Comparison of ENCODE assay signal across 19 cellular contexts in the genomic region with DNA sequence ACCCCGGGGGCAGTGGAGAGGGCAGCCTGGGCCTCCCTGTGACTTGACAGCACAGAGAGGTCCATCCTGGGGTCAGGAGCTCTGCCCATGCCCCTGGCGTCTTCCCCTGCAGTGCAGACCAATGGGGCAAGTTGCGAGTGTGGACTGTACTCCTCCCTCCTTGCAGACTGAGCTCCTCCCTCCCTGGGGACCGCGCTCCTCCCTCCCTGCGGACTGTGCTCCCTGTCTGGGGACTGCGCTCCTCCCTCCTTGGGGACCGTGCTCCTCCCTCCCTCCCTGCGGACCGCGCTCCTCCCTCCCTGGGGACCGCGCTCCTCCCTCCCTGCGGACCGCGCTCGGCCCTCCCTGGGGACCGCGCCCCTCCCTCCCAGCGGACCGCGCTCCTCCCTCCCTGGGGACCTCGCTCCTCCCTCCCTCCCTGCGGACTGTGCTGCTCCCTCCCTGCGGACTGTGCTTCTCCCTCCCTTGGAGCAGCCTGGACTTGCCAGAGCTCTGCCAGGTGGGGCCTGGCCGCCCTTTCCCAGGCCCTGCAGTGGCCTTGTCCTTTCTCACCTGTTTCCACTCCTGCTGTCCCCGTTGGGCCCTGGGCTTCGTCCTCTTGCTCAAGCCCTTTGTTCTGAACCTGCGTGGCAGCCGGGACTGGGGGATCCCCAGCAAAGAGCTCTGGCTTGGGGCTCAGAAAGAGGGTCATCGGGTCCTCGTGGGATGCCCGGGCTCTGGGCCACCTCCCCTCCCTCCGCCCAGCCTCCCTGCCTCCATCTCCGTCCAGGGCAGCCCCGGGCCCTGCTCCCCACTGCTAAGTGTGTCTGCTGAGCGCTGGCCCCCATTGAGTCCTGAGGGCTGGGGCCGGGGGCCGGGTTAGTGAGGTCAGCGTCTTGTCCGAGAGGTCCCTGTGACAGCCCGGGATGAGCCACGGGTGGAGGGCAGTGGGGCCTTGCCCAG. TPM values are rescaled to one million over a fixed set of nuclear protein-coding genes. Genes with fewer than 3 reads are reported as not detected.
DNase-seq lines count a peak whose midpoint lies in the region; ATAC-seq and TF ChIP-seq lines count a peak whose summit lies in the region.
"Had no signal": no experiment of that assay in that cellular context is flagged by ENCODE, and none has a peak within 500 bp of the region (broad histone marks: within the 10 kb centered on the region; RNA-seq: fewer than 3 reads in every experiment).

No MANE protein-coding gene starts in this region.

- intact Hi-C loops in sciatic nerve (cut with DNase I) = loop anchor here (10.0 kb wide), 1 partner anchor 110 kb away; a partner anchor contains a TSS

- H3K4me3 Mint-ChIP-seq in activated naive CD4-positive, alpha-beta T cell treated with anti-CD3 and anti-CD28 coated beads, Interleukin-2, amount 50 U/mL, for 24 hours = no peak overlapping the region
- H3K4me3 Mint-ChIP-seq in activated T-helper 17 cell treated with anti-CD3 and anti-CD28 coated beads, Interleukin-2, amount 50 U/mL, for 72 hours = no peak overlapping the region
- H3K4me3 Mint-ChIP-seq: activated T-cell treated with anti-CD3 and anti-CD28 coated beads, Interleukin-2, amount 50 U/mL, for 72 hours; memory B cell; T-helper 2 cell treated with Interferon-gamma antibody and Interleukin-4, amounts not matched to agents 5 μg/mL and 100 μg/mL, for 36 hours had no signal

- WGBS in gastroesophageal sphincter (ENCODE audit: low coverage in 1 of 2), 2 donors = 57% methylated on average over 14 of the region's 43 CpGs; no CpG with 5 or more reads in 1 of the 2 donors

- no peak for DNase-seq in activated naive CD4-positive, alpha-beta T cell treated with anti-CD3 and anti-CD28 coated beads, Interleukin-2, amount 50 U/mL, for 72 hours (ENCODE audit: low spot score in 2 of 2)
- DNase-seq in RWPE2 (ENCODE audit: low spot score) (no peak), sciatic nerve (ENCODE audit: low spot score) (no peak), NCI-H1436 treated with DMSO at 0.1 percent for 48 hours (lab: John Stamatoyannopoulos, UW) (no peak)
- no peak for DNase-seq in activated CD4-positive, alpha-beta T cell treated with anti-CD3 and anti-CD28 coated beads for 1 hour
- DNase-seq: ACHN; activated CD4-positive, alpha-beta T cell treated with anti-CD3 and anti-CD28 coated beads, Interleukin-2, amount 50 U/mL, for 1 hour; activated T-cell treated with anti-CD3 and anti-CD28 coated beads, Interleukin-2, amount 50 U/mL, for 72 hours; Calu3; NCI-H1436; NCI-H69; stimulated activated naive CD4-positive, alpha-beta T cell had no signal

- H3K4me1 Mint-ChIP-seq in activated naive CD4-positive, alpha-beta T cell treated with anti-CD3 and anti-CD28 coated beads, Interleukin-2, amount 50 U/mL, for 24 hours = peaks cover 5% of the 10 kb centered on the region
- H3K4me1 Mint-ChIP-seq in activated T-helper 17 cell treated with anti-CD3 and anti-CD28 coated beads, Interleukin-2, amount 50 U/mL, for 72 hours = no peaks in the 10 kb centered on the region

- H3K9me3 Mint-ChIP-seq in activated naive CD4-positive, alpha-beta T cell treated with anti-CD3 and anti-CD28 coated beads, Interleukin-2, amount 50 U/mL, for 24 hours = no peaks in the 10 kb centered on the region
- H3K9me3 Mint-ChIP-seq in activated naive CD4-positive, alpha-beta T cell treated with anti-CD3 and anti-CD28 coated beads, Interleukin-2, amount 50 U/mL, for 72 hours = no peaks in the 10 kb centered on the region
- no peaks in the 10 kb centered on the region for H3K9me3 Mint-ChIP-seq in activated T-helper 17 cell treated with anti-CD3 and anti-CD28 coated beads, Interleukin-2, amount 50 U/mL, for 72 hours
- H3K9me3 Mint-ChIP-seq: activated T-cell treated with anti-CD3 and anti-CD28 coated beads, Interleukin-2, amount 50 U/mL, for 72 hours; memory B cell; T-helper 2 cell treated with Interferon-gamma antibody and Interleukin-4, amounts not matched to agents 5 μg/mL and 100 μg/mL, for 36 hours had no signal

- no peaks in the 10 kb centered on the region for H3K27me3 ChIP-seq in RWPE2 (ENCODE audit: insufficient read depth, poor library complexity, severe bottlenecking)
- no peaks in the 10 kb centered on the region for H3K27me3 ChIP-seq in gastroesophageal sphincter
- H3K27me3 ChIP-seq: ascending aorta had no signal

- H3K27ac ChIP-seq in RWPE2 (ENCODE audit: poor library complexity, severe bottlenecking) (no peak overlapping the region), gastroesophageal sphincter (no peak overlapping the region)
- H3K27ac ChIP-seq: ascending aorta, KMS-11 had no signal

- no peak overlapping the region for H3K4me3 ChIP-seq in RWPE2 (ENCODE audit: severe bottlenecking)
- H3K4me3 ChIP-seq in gastroesophageal sphincter = no peak overlapping the region
- H3K4me3 ChIP-seq: ascending aorta had no signal

- ATAC-seq in activated naive CD4-positive, alpha-beta T cell treated with anti-CD3 and anti-CD28 coated beads, Interleukin-2, amount 50 U/mL, for 72 hours = no peak
- peak; percentile 79 for ATAC-seq in RWPE2 (ENCODE audit: low read depth)
- peak; percentile 11 for ATAC-seq in gastroesophageal sphincter
- peak; percentile 3 for ATAC-seq in sciatic nerve
- no peak for ATAC-seq in activated T-helper 17 cell treated with anti-CD3 and anti-CD28 coated beads, Interleukin-2, amount 50 U/mL, for 72 hours (replicated peaks)
- ATAC-seq: activated T-cell treated with anti-CD3 and anti-CD28 coated beads, Interleukin-2, amount 50 U/mL, for 72 hours had no signal

- TF ChIP-seq POLR2A in gastroesophageal sphincter (IDR thresholded peaks at IDR 0.05) = no peak

- peaks cover 4% of the 10 kb centered on the region for H3K4me1 ChIP-seq in RWPE2 (ENCODE audit: insufficient read depth, poor library complexity, severe bottlenecking)
- H3K4me1 ChIP-seq in gastroesophageal sphincter = peaks cover 0 to 30% (median 9%) of the 10 kb centered on the region in 3 donors

- peak overlapping the region; percentile 35 for H3K27ac Mint-ChIP-seq in activated naive CD4-positive, alpha-beta T cell treated with anti-CD3 and anti-CD28 coated beads, Interleukin-2, amount 50 U/mL, for 24 hours
- no peak overlapping the region for H3K27ac Mint-ChIP-seq in activated naive CD4-positive, alpha-beta T cell treated with anti-CD3 and anti-CD28 coated beads, Interleukin-2, amount 50 U/mL, for 72 hours
- no peak overlapping the region for H3K27ac Mint-ChIP-seq in activated T-helper 17 cell treated with anti-CD3 and anti-CD28 coated beads, Interleukin-2, amount 50 U/mL, for 72 hours
- H3K27ac Mint-ChIP-seq: activated T-cell treated with anti-CD3 and anti-CD28 coated beads, Interleukin-2, amount 50 U/mL, for 72 hours; memory B cell; T-helper 2 cell treated with Interferon-gamma antibody and Interleukin-4, amounts not matched to agents 5 μg/mL and 100 μg/mL, for 36 hours had no signal

- no peak for TF ChIP-seq EP300 in gastroesophageal sphincter (IDR thresholded peaks at IDR 0.05)

- H3K27me3 Mint-ChIP-seq in activated naive CD4-positive, alpha-beta T cell treated with anti-CD3 and anti-CD28 coated beads, Interleukin-2, amount 50 U/mL, for 24 hours = no peaks in the 10 kb centered on the region
- H3K27me3 Mint-ChIP-seq in activated T-helper 17 cell treated with anti-CD3 and anti-CD28 coated beads, Interleukin-2, amount 50 U/mL, for 72 hours = no peaks in the 10 kb centered on the region
- H3K27me3 Mint-ChIP-seq: memory B cell had no signal

- H3K9me3 ChIP-seq in RWPE2 (ENCODE audit: severe bottlenecking) (no peaks in the 10 kb centered on the region), gastroesophageal sphincter (no peaks in the 10 kb centered on the region)
- H3K9me3 ChIP-seq: ascending aorta had no signal

- H3K36me3 Mint-ChIP-seq in activated naive CD4-positive, alpha-beta T cell treated with anti-CD3 and anti-CD28 coated beads, Interleukin-2, amount 50 U/mL, for 24 hours = peaks cover 1% of the 10 kb centered on the region
- H3K36me3 Mint-ChIP-seq in activated naive CD4-positive, alpha-beta T cell treated with anti-CD3 and anti-CD28 coated beads, Interleukin-2, amount 50 U/mL, for 72 hours = peaks cover 0 to 1% of the 10 kb centered on the region in 2 donors
- peaks cover 29% of the 10 kb centered on the region for H3K36me3 Mint-ChIP-seq in activated T-helper 17 cell treated with anti-CD3 and anti-CD28 coated beads, Interleukin-2, amount 50 U/mL, for 72 hours (ENCODE audit: low read depth)

- TF ChIP-seq CTCF in RWPE2 (IDR thresholded peaks at IDR 0.05; ENCODE audit: poor library complexity, severe bottlenecking) (no peak), gastroesophageal sphincter (IDR thresholded peaks at IDR 0.05) (no peak)

- H3K36me3 ChIP-seq in RWPE2 (ENCODE audit: low read depth) (peaks cover 10% of the 10 kb centered on the region), gastroesophageal sphincter (peaks cover 0 to 68% of the 10 kb centered on the region in 2 donors)

RNA-seq across cellular contexts. Expression of a gene that starts 6.8 kb away (rescaled TPM):
- total RNA-seq in activated naive CD4-positive, alpha-beta T cell treated with anti-CD3 and anti-CD28 coated beads, Interleukin-2, amount 50 U/mL, for 72 hours = 10 to 100 TPM in 1 of 2 donors, 1 to 10 TPM in 1; 4.2 to 30.2 TPM
- total RNA-seq in gastroesophageal sphincter (10 to 100 TPM; 10.4 to 14.7 (median 10.9) TPM), sciatic nerve (48.1 TPM)
- total RNA-seq in activated T-helper 17 cell treated with anti-CD3 and anti-CD28 coated beads, Interleukin-2, amount 50 U/mL, for 72 hours = 10 to 100 TPM in 1 of 2 donors, 1 to 10 TPM in 1; 4.9 to 11.2 TPM

RNA-seq across cellular contexts. Expression of a gene that starts 10.8 kb away (rescaled TPM):
- 100 to 1,000 TPM in 1 of 2 donors, 10 to 100 TPM in 1; 89.4 to 105 TPM for total RNA-seq in activated naive CD4-positive, alpha-beta T cell treated with anti-CD3 and anti-CD28 coated beads, Interleukin-2, amount 50 U/mL, for 72 hours
- 100 to 1,000 TPM in 1 of 4 donors, 10 to 100 TPM in 3; 77.7 to 106 (median 86.1) TPM for total RNA-seq in gastroesophageal sphincter
- 57.5 TPM for total RNA-seq in sciatic nerve
- 10 to 100 TPM; 51.5 to 87.9 TPM for total RNA-seq in activated T-helper 17 cell treated with anti-CD3 and anti-CD28 coated beads, Interleukin-2, amount 50 U/mL, for 72 hours

RNA-seq across cellular contexts. Expression of a gene that starts 12.9 kb away (rescaled TPM):
- total RNA-seq in activated naive CD4-positive, alpha-beta T cell treated with anti-CD3 and anti-CD28 coated beads, Interleukin-2, amount 50 U/mL, for 72 hours = 100 to 1,000 TPM; 194 to 298 TPM
- total RNA-seq in gastroesophageal sphincter (10 to 100 TPM; 45.3 to 75.4 (median 64.0) TPM), sciatic nerve (75.7 TPM)
- 100 to 1,000 TPM; 161 to 271 TPM for total RNA-seq in activated T-helper 17 cell treated with anti-CD3 and anti-CD28 coated beads, Interleukin-2, amount 50 U/mL, for 72 hours

RNA-seq across cellular contexts. Expression of a gene that starts 43.7 kb away (rescaled TPM):
- total RNA-seq in activated naive CD4-positive, alpha-beta T cell treated with anti-CD3 and anti-CD28 coated beads, Interleukin-2, amount 50 U/mL, for 72 hours = 1,000 to 10,000 TPM; 1,495 to 1,747 TPM
- total RNA-seq in gastroesophageal sphincter (1,000 to 10,000 TPM; 1,291 to 3,466 (median 2,344) TPM), sciatic nerve (753 TPM)
- total RNA-seq in activated T-helper 17 cell treated with anti-CD3 and anti-CD28 coated beads, Interleukin-2, amount 50 U/mL, for 72 hours = 1,000 to 10,000 TPM; 1,611 to 1,688 TPM

RNA-seq across cellular contexts. Expression of a gene that starts 55.4 kb away (rescaled TPM):
- under 1 TPM; 0.09 to 0.14 TPM for total RNA-seq in activated naive CD4-positive, alpha-beta T cell treated with anti-CD3 and anti-CD28 coated beads, Interleukin-2, amount 50 U/mL, for 72 hours
- total RNA-seq in gastroesophageal sphincter = 1 to 10 TPM in 1 of 4 donors, under 1 TPM in 3; 0.02 to 1.2 (median 0.35) TPM
- 6.0 TPM for total RNA-seq in sciatic nerve
- under 1 TPM; 0.04 to 0.21 TPM for total RNA-seq in activated T-helper 17 cell treated with anti-CD3 and anti-CD28 coated beads, Interleukin-2, amount 50 U/mL, for 72 hours
- total RNA-seq: ascending aorta had no signal

Comparison
In these comparisons a context has a peak if more than half of its experiments do, and no peak if none do; other contexts are left out.
1. ATAC-seq: peak in RWPE2 (single experiment), gastroesophageal sphincter (single experiment) and sciatic nerve (single experiment); none in activated naive CD4-positive, alpha-beta T cell treated with anti-CD3 and anti-CD28 coated beads, Interleukin-2, amount 50 U/mL, for 72 hours (0 of 2) and activated T-helper 17 cell treated with anti-CD3 and anti-CD28 coated beads, Interleukin-2, amount 50 U/mL, for 72 hours (single experiment).